19 cellular contexts compared by ENCODE assay signal in genomic region chr18:74645717-74646116, GRCh38. TPM values are rescaled to one million over a fixed set of nuclear protein-coding genes. Genes with fewer than 3 reads are reported as not detected.
DNase-seq lines count a peak whose midpoint lies in the region; ATAC-seq and TF ChIP-seq lines count a peak whose summit lies in the region.
"Had no signal": no experiment of that assay in that cellular context is flagged by ENCODE, and none has a peak within 500 bp of the region (broad histone marks: within the 10 kb centered on the region; RNA-seq: fewer than 3 reads in every experiment).

No MANE protein-coding gene starts in this region.

- TF ChIP-seq CTCF in HFFc6 (IDR thresholded peaks at IDR 0.05): no peak
- no peak for TF ChIP-seq CTCF in astrocyte of the spinal cord (IDR thresholded peaks at IDR 0.05; ENCODE audit: low read depth, low read length)
- no peak for TF ChIP-seq CTCF in progenitor cell of endocrine pancreas (IDR thresholded peaks at IDR 0.05; ENCODE audit: unreplicated experiment)

- H3K9me3 ChIP-seq in naive thymus-derived CD4-positive, alpha-beta T cell (ENCODE audit: control insufficient read depth in 2 of 3, low read length in 3 of 3): no peaks in the 10 kb centered on the region
- H3K9me3 ChIP-seq: BE2C, SJCRH30 had no signal

- in situ Hi-C loops in astrocyte of the spinal cord (cut with HindIII; ENCODE audit: low sequenced_read_pairs): no loop called here

- intact Hi-C loops in naive thymus-derived CD4-positive, alpha-beta T cell (cut with micrococcal nuclease): no loop called here

- no peaks in the 10 kb centered on the region for H3K27me3 ChIP-seq in naive thymus-derived CD4-positive, alpha-beta T cell (ENCODE audit: control insufficient read depth in 2 of 2, insufficient read depth in 2 of 2, low read length in 2 of 2)
- H3K27me3 ChIP-seq: BE2C, SJCRH30 had no signal

- CTCF ChIA-PET in naive thymus-derived CD4-positive, alpha-beta T cell (lab: Charles Lee): interaction anchor here (1.2 kb wide), 1 partner anchor 13 kb away, joined by 3 read pairs; no protein-coding TSS in a partner anchor

- H3K27me3 Mint-ChIP-seq in HFFc6 (ENCODE audit: insufficient read depth) (no peaks in the 10 kb centered on the region), progenitor cell of endocrine pancreas (no peaks in the 10 kb centered on the region)
- no peaks in the 10 kb centered on the region for H3K27me3 Mint-ChIP-seq in naive thymus-derived CD4-positive, alpha-beta T cell
- H3K27me3 Mint-ChIP-seq: CD4-positive, alpha-beta memory T cell had no signal

- no peak overlapping the region for H3K4me3 ChIP-seq in astrocyte of the spinal cord (ENCODE audit: low read depth, low read length)
- no peak overlapping the region for H3K4me3 ChIP-seq in naive thymus-derived CD4-positive, alpha-beta T cell (ENCODE audit: low read length)
- H3K4me3 ChIP-seq: SJCRH30 had no signal

- no peak overlapping the region for H3K4me3 Mint-ChIP-seq in HFFc6
- no peak overlapping the region for H3K4me3 Mint-ChIP-seq in progenitor cell of endocrine pancreas (ENCODE audit: low read depth)
- no peak overlapping the region for H3K4me3 Mint-ChIP-seq in naive thymus-derived CD4-positive, alpha-beta T cell
- H3K4me3 Mint-ChIP-seq: CD4-positive, alpha-beta memory T cell had no signal

- H3K36me3 Mint-ChIP-seq in HFFc6 (ENCODE audit: low read depth): peaks cover 13% of the 10 kb centered on the region
- H3K36me3 Mint-ChIP-seq in progenitor cell of endocrine pancreas (ENCODE audit: insufficient read depth): no peaks in the 10 kb centered on the region
- peaks cover 0 to 45% (median 23%) of the 10 kb centered on the region in 5 donors for H3K36me3 Mint-ChIP-seq in naive thymus-derived CD4-positive, alpha-beta T cell

- peak; percentile 32 for DNase-seq in EL
- peak; percentile 47 for DNase-seq in HFFc6
- DNase-seq in astrocyte of the spinal cord (ENCODE audit: low read depth, low spot score): peak; percentile 21
- DNase-seq in progenitor cell of endocrine pancreas (ENCODE audit: low spot score, unreplicated experiment): no peak
- no peak for DNase-seq in naive thymus-derived CD4-positive, alpha-beta T cell
- DNase-seq in activated CD4-positive, alpha-beta T cell treated with anti-CD3 and anti-CD28 coated beads for 4 hours: no peak
- DNase-seq: ACHN; BE2C; CD4-positive, alpha-beta memory T cell; DND-41; NCI-H1092; NCI-H187 treated with DMSO at 0.1 percent for 48 hours; NCI-H524; NK-92 treated with Interleukin-12 subunit alpha and Interleukin-12 subunit beta, amount 100 ng/mL, for 24 hours; OCI-M1; SJCRH30 had no signal

- H3K4me1 Mint-ChIP-seq in HFFc6 (ENCODE audit: low read depth) (peaks cover 26% of the 10 kb centered on the region), progenitor cell of endocrine pancreas (ENCODE audit: low read depth) (peaks cover 2% of the 10 kb centered on the region)
- H3K4me1 Mint-ChIP-seq in naive thymus-derived CD4-positive, alpha-beta T cell: peaks cover 7 to 27% (median 18%) of the 10 kb centered on the region in 7 donors

- H3K27ac ChIP-seq in naive thymus-derived CD4-positive, alpha-beta T cell (ENCODE audit: low read depth, low read length): no peak overlapping the region
- H3K27ac ChIP-seq: KMS-11, RWPE1, SJCRH30 had no signal

- no peaks in the 10 kb centered on the region for H3K9me3 Mint-ChIP-seq in HFFc6
- no peaks in the 10 kb centered on the region for H3K9me3 Mint-ChIP-seq in progenitor cell of endocrine pancreas (ENCODE audit: low read depth)
- peaks cover 0 to 4% (median 0%) of the 10 kb centered on the region in 11 donors for H3K9me3 Mint-ChIP-seq in naive thymus-derived CD4-positive, alpha-beta T cell
- H3K9me3 Mint-ChIP-seq: CD4-positive, alpha-beta memory T cell had no signal

- H3K27ac Mint-ChIP-seq in HFFc6 (no peak overlapping the region), progenitor cell of endocrine pancreas (peak overlapping the region; percentile 33)
- no peak overlapping the region for H3K27ac Mint-ChIP-seq in naive thymus-derived CD4-positive, alpha-beta T cell
- H3K27ac Mint-ChIP-seq: CD4-positive, alpha-beta memory T cell had no signal

- H3K4me1 ChIP-seq in naive thymus-derived CD4-positive, alpha-beta T cell (ENCODE audit: control insufficient read depth in 2 of 2, insufficient read depth in 2 of 2, low read length in 2 of 2): no peaks in the 10 kb centered on the region
- H3K4me1 ChIP-seq: BE2C had no signal

- POLR2A ChIA-PET in naive thymus-derived CD4-positive, alpha-beta T cell (lab: Charles Lee): interaction anchor here (1.7 kb wide), 1 partner anchor 14 kb away, joined by 7 read pairs; no protein-coding TSS in a partner anchor

- ATAC-seq in GM19467 (IDR thresholded peaks at IDR 0.05; ENCODE audit: unreplicated experiment): no peak
- ATAC-seq in naive thymus-derived CD4-positive, alpha-beta T cell: no peak

- H3K36me3 ChIP-seq in naive thymus-derived CD4-positive, alpha-beta T cell (ENCODE audit: control insufficient read depth in 2 of 3, insufficient read depth in 3 of 3, low read length in 3 of 3): peaks cover 0 to 8% (median 0%) of the 10 kb centered on the region in 3 experiments
- H3K36me3 ChIP-seq: BE2C, SJCRH30 had no signal

RNA-seq across cellular contexts. Expression of gene ZNF407, which starts 48.0 kb away (rescaled TPM):
- total RNA-seq in HFFc6 (2021; fragmentation: NEBNext Ultra II Directional; extraction: Animal tissue kit (Norgen Biotek cat#: 25700)): 1 to 10 TPM; 7.9 to 9.7 (median 9.1) TPM
- total RNA-seq in progenitor cell of endocrine pancreas: 18.1 and 18.4 TPM in 2 replicates
- total RNA-seq in naive thymus-derived CD4-positive, alpha-beta T cell: 10 to 100 TPM; 23.1 to 31.3 (median 29.7) TPM
- 1 to 10 TPM; 6.8 to 8.7 TPM for polyA plus RNA-seq in naive thymus-derived CD4-positive, alpha-beta T cell

Comparison
In these comparisons a context has a peak if more than half of its experiments do, and no peak if none do; other contexts are left out.
1. DNase-seq: peak in EL (single experiment), HFFc6 (single experiment) and astrocyte of the spinal cord (single experiment); none in progenitor cell of endocrine pancreas (single experiment), naive thymus-derived CD4-positive, alpha-beta T cell (0 of 9) and activated CD4-positive, alpha-beta T cell treated with anti-CD3 and anti-CD28 coated beads for 4 hours (0 of 2).